20 cellular contexts compared by ENCODE assay signal in genomic region chr2:158719411-158719810, GRCh38.
"Had no signal": no experiment of that assay in that cellular context is flagged by ENCODE, and none has a peak within 500 bp of the region (broad histone marks: within the 10 kb centered on the region; RNA-seq: fewer than 3 reads in every experiment).

No MANE protein-coding gene starts in this region.

- DNase-seq: colonic mucosa; dermis blood vessel endothelial cell; endodermal cell; gastrocnemius medialis; glutamatergic neuron; left ventricle myocardium inferior; mesenchymal stem cell; midbrain; occipital lobe; right lobe of liver; stimulated activated CD4-positive, alpha-beta T cell treated with anti-CD3 and anti-CD28 coated beads, Interleukin-4, amount 100 ng/mL, for 24 hours; stimulated activated naive CD8-positive, alpha-beta T cell treated with anti-CD3 and anti-CD28 coated beads, Interleukin-15, amount 100 ng/mL, for 72 hours; substantia nigra; transverse colon had no signal

- H3K9ac ChIP-seq: parathyroid adenoma had no signal

- H3K27ac Mint-ChIP-seq: endodermal cell; natural killer cell treated with Interleukin-12 subunit alpha and Interleukin-12 subunit beta and Interleukin-15 and Interleukin-18, amount 100 ng/mL, for 72 hours; stimulated activated memory B cell treated with anti-CD40 and anti-IgM and Interleukin-4, amounts not matched to agents 10 μg/mL and 1 μg/mL and 100 μg/mL, for 72 hours; stimulated activated naive CD8-positive, alpha-beta T cell treated with anti-CD3 and anti-CD28 coated beads, Interleukin-15, amount 100 ng/mL, for 72 hours had no signal

- H3K4me3 ChIP-seq: colonic mucosa, gastrocnemius medialis, left ventricle myocardium inferior, lung, prostate gland, right lobe of liver, thoracic aorta, transverse colon had no signal

- H3K27ac ChIP-seq: colonic mucosa, parathyroid adenoma, prostate gland, thoracic aorta, transverse colon had no signal

- H3K36me3 ChIP-seq: colonic mucosa, gastrocnemius medialis, left ventricle myocardium inferior, prostate gland, right lobe of liver, thoracic aorta, transverse colon had no signal

- H3K27me3 ChIP-seq: colonic mucosa, gastrocnemius medialis, right lobe of liver, transverse colon had no signal

- H3K9me3 Mint-ChIP-seq: endodermal cell; natural killer cell treated with Interleukin-12 subunit alpha and Interleukin-12 subunit beta and Interleukin-15 and Interleukin-18, amount 100 ng/mL, for 72 hours; stimulated activated memory B cell treated with anti-CD40 and anti-IgM and Interleukin-4, amounts not matched to agents 10 μg/mL and 1 μg/mL and 100 μg/mL, for 72 hours; stimulated activated naive CD8-positive, alpha-beta T cell treated with anti-CD3 and anti-CD28 coated beads, Interleukin-15, amount 100 ng/mL, for 72 hours had no signal

- H3K4me1 Mint-ChIP-seq: stimulated activated memory B cell treated with anti-CD40 and anti-IgM and Interleukin-4, amounts not matched to agents 10 μg/mL and 1 μg/mL and 100 μg/mL, for 72 hours; stimulated activated naive CD8-positive, alpha-beta T cell treated with anti-CD3 and anti-CD28 coated beads, Interleukin-15, amount 100 ng/mL, for 72 hours had no signal

- H3K4me3 Mint-ChIP-seq: endodermal cell; natural killer cell treated with Interleukin-12 subunit alpha and Interleukin-12 subunit beta and Interleukin-15 and Interleukin-18, amount 100 ng/mL, for 72 hours; stimulated activated memory B cell treated with anti-CD40 and anti-IgM and Interleukin-4, amounts not matched to agents 10 μg/mL and 1 μg/mL and 100 μg/mL, for 72 hours; stimulated activated naive CD8-positive, alpha-beta T cell treated with anti-CD3 and anti-CD28 coated beads, Interleukin-15, amount 100 ng/mL, for 72 hours had no signal

- H3K36me3 Mint-ChIP-seq: natural killer cell treated with Interleukin-12 subunit alpha and Interleukin-12 subunit beta and Interleukin-15 and Interleukin-18, amount 100 ng/mL, for 72 hours; stimulated activated memory B cell treated with anti-CD40 and anti-IgM and Interleukin-4, amounts not matched to agents 10 μg/mL and 1 μg/mL and 100 μg/mL, for 72 hours had no signal

- H3K4me1 ChIP-seq: colonic mucosa, gastrocnemius medialis, parathyroid adenoma, right lobe of liver had no signal

- H3K9me3 ChIP-seq: colonic mucosa, gastrocnemius medialis, left ventricle myocardium inferior, prostate gland, right lobe of liver, thoracic aorta, transverse colon had no signal
